In the genomic region with DNA sequence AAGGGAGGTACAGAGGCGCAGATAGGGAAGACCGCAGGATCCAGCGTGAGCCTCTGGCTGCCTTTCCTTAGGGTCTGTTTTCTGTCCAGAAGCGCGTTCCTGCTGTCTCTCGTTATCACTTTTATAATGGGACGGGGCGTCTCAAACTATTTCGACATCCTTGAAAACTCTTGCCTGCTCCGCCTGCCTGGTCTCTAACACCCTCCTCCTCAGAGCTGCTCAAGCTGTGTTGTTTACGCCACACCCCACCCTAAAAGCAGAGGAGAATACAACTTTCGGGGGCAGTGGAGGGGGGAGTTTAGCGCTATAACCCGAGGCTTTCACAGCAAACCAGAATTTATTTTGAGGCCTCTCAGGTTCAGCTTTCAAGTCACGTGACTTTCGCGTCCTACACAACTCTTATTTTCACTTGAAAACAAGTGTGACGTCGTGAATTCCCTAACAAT, we compare ENCODE assay signal across 8 cellular contexts. TPM values are rescaled to one million over a fixed set of nuclear protein-coding genes. Genes with fewer than 3 reads are reported as not detected.
DNase-seq lines count a peak whose midpoint lies in the region; ATAC-seq and TF ChIP-seq lines count a peak whose summit lies in the region.

No MANE protein-coding gene starts in this region.

- no peaks in the 10 kb centered on the region for H3K9me3 Mint-ChIP-seq in activated CD8-positive, alpha-beta memory T cell treated with anti-CD3 and anti-CD28 coated beads, Interleukin-2, amount 10 ng/mL, durations not matched to agents 7 days and 5 days (ENCODE audit: low read depth)
- no peaks in the 10 kb centered on the region for H3K9me3 Mint-ChIP-seq in natural killer cell treated with Interleukin-12 subunit alpha and Interleukin-12 subunit beta and Interleukin-15 and Interleukin-18, amount 100 ng/mL, for 72 hours

- TF ChIP-seq CTCF in esophagus muscularis mucosa (IDR thresholded peaks at IDR 0.05): no peak

- H3K27ac Mint-ChIP-seq in activated CD8-positive, alpha-beta memory T cell treated with anti-CD3 and anti-CD28 coated beads, Interleukin-2, amount 10 ng/mL, durations not matched to agents 7 days and 5 days: peak overlapping the region; percentile 83
- peak overlapping the region; percentile 77 to 87 for H3K27ac Mint-ChIP-seq in natural killer cell treated with Interleukin-12 subunit alpha and Interleukin-12 subunit beta and Interleukin-15 and Interleukin-18, amount 100 ng/mL, for 72 hours

- no peak for TF ChIP-seq POLR2A in esophagus muscularis mucosa (IDR thresholded peaks at IDR 0.05; ENCODE audit: low read depth)

- H3K4me3 ChIP-seq in SK-N-MC (peak overlapping the region; percentile 80), esophagus muscularis mucosa (peak overlapping the region; percentile 66 to 79 (median 66))

- H3K36me3 ChIP-seq in SK-N-MC (ENCODE audit: insufficient read depth, low read length) (no peaks in the 10 kb centered on the region), esophagus muscularis mucosa (peaks cover 0 to 6% (median 0%) of the 10 kb centered on the region in 4 donors)

- H3K27ac ChIP-seq in SK-N-MC (peak overlapping the region; percentile 94), esophagus muscularis mucosa (replicated peaks in 1 of 4) (peak overlapping the region; percentile 80 to 91 (median 90))

- H3K4me3 Mint-ChIP-seq in activated CD8-positive, alpha-beta memory T cell treated with anti-CD3 and anti-CD28 coated beads, Interleukin-2, amount 10 ng/mL, durations not matched to agents 7 days and 5 days: peak overlapping the region; percentile 81
- peak overlapping the region; percentile 86 for H3K4me3 Mint-ChIP-seq in natural killer cell treated with Interleukin-12 subunit alpha and Interleukin-12 subunit beta and Interleukin-15 and Interleukin-18, amount 100 ng/mL, for 72 hours

- no peaks in the 10 kb centered on the region for H3K27me3 Mint-ChIP-seq in activated CD8-positive, alpha-beta memory T cell treated with anti-CD3 and anti-CD28 coated beads, Interleukin-2, amount 10 ng/mL, durations not matched to agents 7 days and 5 days
- H3K27me3 Mint-ChIP-seq in natural killer cell treated with Interleukin-12 subunit alpha and Interleukin-12 subunit beta and Interleukin-15 and Interleukin-18, amount 100 ng/mL, for 72 hours: peaks cover 0 to 4% of the 10 kb centered on the region in 2 donors

- 33% methylated on average over 19 of the region's 19 CpGs for WGBS in esophagus muscularis mucosa

- no peak for TF ChIP-seq EP300 in esophagus muscularis mucosa (IDR thresholded peaks at IDR 0.05)

- peaks cover 22% of the 10 kb centered on the region for H3K4me1 Mint-ChIP-seq in activated CD8-positive, alpha-beta memory T cell treated with anti-CD3 and anti-CD28 coated beads, Interleukin-2, amount 10 ng/mL, durations not matched to agents 7 days and 5 days
- peaks cover 17 to 21% of the 10 kb centered on the region in 2 donors for H3K4me1 Mint-ChIP-seq in natural killer cell treated with Interleukin-12 subunit alpha and Interleukin-12 subunit beta and Interleukin-15 and Interleukin-18, amount 100 ng/mL, for 72 hours (ENCODE audit: low read depth in 2 of 2)

- intact Hi-C loops in esophagus muscularis mucosa (cut with DNase I): no loop called here

- CTCF ChIA-PET in activated CD8-positive, alpha-beta memory T cell treated with anti-CD3 and anti-CD28 coated beads, Interleukin-2, amount 10 ng/mL, durations not matched to agents 7 days and 5 days (lab: Charles Lee): interaction anchor here (1.1 to 3.6 kb wide), 2 partner anchors 11 to 27 kb away, joined by 3 to 16 read pairs; a partner anchor contains a TSS

- no peaks in the 10 kb centered on the region for H3K9me3 ChIP-seq in SK-N-MC (ENCODE audit: low read depth, low read length)
- no peaks in the 10 kb centered on the region for H3K9me3 ChIP-seq in esophagus muscularis mucosa

- H3K9ac ChIP-seq in SK-N-MC (ENCODE audit: insufficient read length): peak overlapping the region; percentile 72

- ATAC-seq in activated CD8-positive, alpha-beta memory T cell treated with anti-CD3 and anti-CD28 coated beads, Interleukin-2, amount 10 ng/mL, durations not matched to agents 7 days and 5 days: no peak
- peak in 1 of 2 donors; percentile 1 for ATAC-seq in natural killer cell treated with Interleukin-12 subunit alpha and Interleukin-12 subunit beta and Interleukin-15 and Interleukin-18, amount 100 ng/mL, for 72 hours
- ATAC-seq in GM19397 (IDR thresholded peaks at IDR 0.05; ENCODE audit: unreplicated experiment): no peak
- no peak for ATAC-seq in HG02588 (IDR thresholded peaks at IDR 0.05; ENCODE audit: unreplicated experiment)

- DNase-seq in activated CD8-positive, alpha-beta memory T cell treated with anti-CD3 and anti-CD28 coated beads, Interleukin-2, amount 10 ng/mL, durations not matched to agents 7 days and 5 days: no peak
- no peak for DNase-seq in activated CD8-positive, alpha-beta memory T cell treated with anti-CD3 and anti-CD28 coated beads, Interleukin-2, amount 50 U/mL, for 48 hours
- no peak for DNase-seq in SK-N-MC (ENCODE audit: low read depth, low spot score)
- DNase-seq in esophagus muscularis mucosa (ENCODE audit: extremely low spot score): no peak
- DNase-seq in natural killer cell treated with Interleukin-12 subunit alpha and Interleukin-12 subunit beta and Interleukin-15 and Interleukin-18, amount 100 ng/mL, for 72 hours (ENCODE audit: low spot score): no peak
- DNase-seq in GF-D8 (lab: John Stamatoyannopoulos, UW): no peak

- peaks cover 2% of the 10 kb centered on the region for H3K36me3 Mint-ChIP-seq in activated CD8-positive, alpha-beta memory T cell treated with anti-CD3 and anti-CD28 coated beads, Interleukin-2, amount 10 ng/mL, durations not matched to agents 7 days and 5 days
- no peaks in the 10 kb centered on the region for H3K36me3 Mint-ChIP-seq in natural killer cell treated with Interleukin-12 subunit alpha and Interleukin-12 subunit beta and Interleukin-15 and Interleukin-18, amount 100 ng/mL, for 72 hours

- no peaks in the 10 kb centered on the region for H3K27me3 ChIP-seq in esophagus muscularis mucosa

- peaks cover 17 to 32% (median 25%) of the 10 kb centered on the region in 4 donors for H3K4me1 ChIP-seq in esophagus muscularis mucosa

RNA-seq across cellular contexts. Expression of a gene that starts 0.6 kb away (rescaled TPM):
- total RNA-seq in activated CD8-positive, alpha-beta memory T cell treated with anti-CD3 and anti-CD28 coated beads, Interleukin-2, amount 10 ng/mL, durations not matched to agents 7 days and 5 days: 10 to 100 TPM; 21.5 to 31.7 TPM
- total RNA-seq in esophagus muscularis mucosa: 10 to 100 TPM; 34.9 to 49.4 (median 40.4) TPM
- total RNA-seq in natural killer cell treated with Interleukin-12 subunit alpha and Interleukin-12 subunit beta and Interleukin-15 and Interleukin-18, amount 100 ng/mL, for 72 hours: 10 to 100 TPM; 28.5 to 41.1 TPM

RNA-seq across cellular contexts. Expression of a gene that starts 26.2 kb away (rescaled TPM):
- total RNA-seq in activated CD8-positive, alpha-beta memory T cell treated with anti-CD3 and anti-CD28 coated beads, Interleukin-2, amount 10 ng/mL, durations not matched to agents 7 days and 5 days: 10 to 100 TPM; 24.3 to 24.9 TPM
- 10 to 100 TPM; 24.5 to 44.9 (median 38.1) TPM for total RNA-seq in esophagus muscularis mucosa
- 10 to 100 TPM; 22.1 to 30.7 TPM for total RNA-seq in natural killer cell treated with Interleukin-12 subunit alpha and Interleukin-12 subunit beta and Interleukin-15 and Interleukin-18, amount 100 ng/mL, for 72 hours

RNA-seq across cellular contexts. Expression of a gene that starts 30.0 kb away (rescaled TPM):
- total RNA-seq in activated CD8-positive, alpha-beta memory T cell treated with anti-CD3 and anti-CD28 coated beads, Interleukin-2, amount 10 ng/mL, durations not matched to agents 7 days and 5 days: 100 to 1,000 TPM; 116 to 117 TPM
- 10 to 100 TPM; 22.0 to 43.8 (median 27.3) TPM for total RNA-seq in esophagus muscularis mucosa
- 100 to 1,000 TPM; 115 to 227 TPM for total RNA-seq in natural killer cell treated with Interleukin-12 subunit alpha and Interleukin-12 subunit beta and Interleukin-15 and Interleukin-18, amount 100 ng/mL, for 72 hours

RNA-seq across cellular contexts. Expression of a gene that starts 30.3 kb away (rescaled TPM):
- 10 to 100 TPM; 48.1 to 53.2 TPM for total RNA-seq in activated CD8-positive, alpha-beta memory T cell treated with anti-CD3 and anti-CD28 coated beads, Interleukin-2, amount 10 ng/mL, durations not matched to agents 7 days and 5 days
- 10 to 100 TPM; 41.7 to 75.8 (median 57.9) TPM for total RNA-seq in esophagus muscularis mucosa
- total RNA-seq in natural killer cell treated with Interleukin-12 subunit alpha and Interleukin-12 subunit beta and Interleukin-15 and Interleukin-18, amount 100 ng/mL, for 72 hours: 10 to 100 TPM; 39.6 to 65.6 TPM

RNA-seq across cellular contexts. Expression of a gene that starts 30.7 kb away (rescaled TPM):
- total RNA-seq in activated CD8-positive, alpha-beta memory T cell treated with anti-CD3 and anti-CD28 coated beads, Interleukin-2, amount 10 ng/mL, durations not matched to agents 7 days and 5 days: 10 to 100 TPM; 53.0 to 58.1 TPM
- 10 to 100 TPM; 12.0 to 18.3 (median 17.3) TPM for total RNA-seq in esophagus muscularis mucosa
- total RNA-seq in natural killer cell treated with Interleukin-12 subunit alpha and Interleukin-12 subunit beta and Interleukin-15 and Interleukin-18, amount 100 ng/mL, for 72 hours: 10 to 100 TPM; 55.6 to 61.1 TPM
